16 cellular contexts compared by ENCODE assay signal in genomic region chr6:118980063-118980462, GRCh38. TPM values are rescaled to one million over a fixed set of nuclear protein-coding genes. Genes with fewer than 3 reads are reported as not detected.
DNase-seq lines count a peak whose midpoint lies in the region; ATAC-seq, FAIRE-seq and TF ChIP-seq lines count a peak whose summit lies in the region.
"Had no signal": no experiment of that assay in that cellular context is flagged by ENCODE, and none has a peak within 500 bp of the region (broad histone marks: within the 10 kb centered on the region; RNA-seq: fewer than 3 reads in every experiment).

No MANE protein-coding gene starts in this region.

- FAIRE-seq in K562 (lab: Jason Lieb, UNC) = no peak
- FAIRE-seq in kidney (lab: Jason Lieb, UNC) = no peak
- FAIRE-seq: GM12891 had no signal

- 84% methylated on average over 5 of the region's 5 CpGs for WGBS in K562 (ENCODE audit: insufficient coverage, low coverage, missing lambda C conversion rate)
- 45% methylated on average over 5 of the region's 5 CpGs for WGBS in right lobe of liver (ENCODE audit: insufficient coverage, low coverage, low lambda C conversion rate, missing lambda C conversion rate)

- H3K4me2 ChIP-seq in K562 (ENCODE audit: insufficient read depth, low read length) = no peak overlapping the region
- H3K4me2 ChIP-seq: PC-9 had no signal

- no TSS peak for BruUV-seq in K562 (replicated peaks; lab: Mats Ljungman, UMichigan)

- H3K4me3 ChIP-seq in K562 (no peak overlapping the region), right lobe of liver (no peak overlapping the region), kidney (ENCODE audit: low read length in 2 of 2) (no peak overlapping the region)
- H3K4me3 ChIP-seq: PC-9 had no signal

- TF ChIP-seq POLR2A in K562 (conservative IDR thresholded peaks at IDR 0.05) = no peak
- no peak for TF ChIP-seq POLR2A in right lobe of liver (IDR thresholded peaks at IDR 0.05)

- no peak for TF ChIP-seq RAD21 in K562 (CRISPR knock-in tag; conservative IDR thresholded peaks at IDR 0.05 in 1 of 2, IDR thresholded peaks at IDR 0.05 in 1 of 2)

- intact Hi-C loops in K562 (cut with micrococcal nuclease) (no loop called here), right lobe of liver (cut with DNase I) (no loop called here), kidney (cut with DNase I) (no loop called here)

- H3K79me2 ChIP-seq in K562 (ENCODE audit: control insufficient read depth, insufficient read depth, low read length) = no peaks in the 10 kb centered on the region

- H3K27me3 ChIP-seq in K562 (ENCODE audit: control insufficient read depth in 2 of 2, insufficient read depth in 2 of 2, low read length in 2 of 2) (no peaks in the 10 kb centered on the region), right lobe of liver (no peaks in the 10 kb centered on the region)
- H3K27me3 ChIP-seq: BE2C had no signal

- H3K36me3 ChIP-seq in K562 (ENCODE audit: control insufficient read depth, insufficient read depth, low read length) (peaks cover 11% of the 10 kb centered on the region; the same call in 2 of the 3 replicates), right lobe of liver (no peaks in the 10 kb centered on the region), kidney (ENCODE audit: control insufficient read depth in 1 of 2, insufficient read depth in 2 of 2, low read length in 2 of 2) (no peaks in the 10 kb centered on the region)
- H3K36me3 ChIP-seq: BE2C had no signal

- H3K9me3 ChIP-seq in K562 (replicated peaks; ENCODE audit: control insufficient read depth, insufficient read depth, low read depth, low read length) (no peaks in the 10 kb centered on the region), right lobe of liver (no peaks in the 10 kb centered on the region), kidney (ENCODE audit: control insufficient read depth in 1 of 2, low read length in 2 of 2) (no peaks in the 10 kb centered on the region)
- H3K9me3 ChIP-seq: BE2C had no signal

- no peak for TF ChIP-seq EP300 in K562 (IDR thresholded peaks at IDR 0.05; ENCODE audit: low read length)

- H4K20me1 ChIP-seq in K562 (replicated peaks; ENCODE audit: control insufficient read depth, insufficient read depth, low read length) = no peaks in the 10 kb centered on the region

- H3K4me1 ChIP-seq in K562 (replicated peaks in 1 of 2; ENCODE audit: control insufficient read depth in 2 of 2, insufficient read depth in 2 of 2, low read length in 2 of 2) = no peaks in the 10 kb centered on the region
- no peaks in the 10 kb centered on the region for H3K4me1 ChIP-seq in right lobe of liver
- no peaks in the 10 kb centered on the region for H3K4me1 ChIP-seq in kidney (ENCODE audit: control insufficient read depth in 1 of 2, insufficient read depth in 1 of 2, low read depth in 1 of 2, low read length in 2 of 2)
- H3K4me1 ChIP-seq: BE2C had no signal

- no peak for ATAC-seq in K562
- ATAC-seq in right lobe of liver = peak in 3 of 4 donors; percentile 35 to 64 (median 59)
- no peak for ATAC-seq in GM19395 (IDR thresholded peaks at IDR 0.05; ENCODE audit: unreplicated experiment)
- no peak for ATAC-seq in HG03280 (IDR thresholded peaks at IDR 0.05; ENCODE audit: unreplicated experiment)
- ATAC-seq: activated T-helper 17 cell treated with anti-CD3 and anti-CD28 coated beads, Interleukin-2, amount 50 U/mL, for 72 hours had no signal

- H3K9ac ChIP-seq in K562 (ENCODE audit: insufficient read depth in 1 of 2, low read depth in 2 of 2, low read length in 2 of 2) (no peak overlapping the region), kidney (ENCODE audit: low read length in 2 of 2) (no peak overlapping the region)

- no peak overlapping the region for H3K27ac ChIP-seq in K562 (ENCODE audit: extremely low read depth, low read depth, low read length)
- no peak overlapping the region for H3K27ac ChIP-seq in right lobe of liver
- H3K27ac ChIP-seq in kidney (ENCODE audit: low read depth in 2 of 2, low read length in 2 of 2) = no peak overlapping the region
- H3K27ac ChIP-seq: PC-9 had no signal

- TF ChIP-seq CTCF in K562 (IDR thresholded peaks at IDR 0.05 in 2 of 3, conservative IDR thresholded peaks at IDR 0.05 in 1 of 3; ENCODE audit: insufficient read depth in 2 of 3, low read depth in 1 of 3, low read length in 3 of 3) = no peak
- TF ChIP-seq CTCF in right lobe of liver (IDR thresholded peaks at IDR 0.05) = no peak
- no peak for TF ChIP-seq CTCF in kidney (IDR thresholded peaks at IDR 0.05; ENCODE audit: borderline replicate concordance, extremely low read depth, insufficient read depth)

- in situ Hi-C loops in K562 (cut with MboI) = no loop called here

- DNase-seq in CD1c-positive myeloid dendritic cell (ENCODE audit: extremely low spot score) = peak; percentile 28
- peak; percentile 9 to 12 for DNase-seq in Kasumi-1 (lab: John Stamatoyannopoulos, UW)
- no peak for DNase-seq in K562 (ENCODE audit: extremely low read depth in 1 of 4, low spot score in 3 of 4)
- peak; percentile 42 to 64 (median 59) for DNase-seq in right lobe of liver
- no peak for DNase-seq in kidney
- DNase-seq in T-helper 9 cell = no peak
- DNase-seq: BE2C, DND-41, glutamatergic neuron, Karpas-422, NCI-H2107, PC-9 had no signal

- no peak overlapping the region for H2AFZ ChIP-seq in K562 (ENCODE audit: low read depth, low read length)
- H2AFZ ChIP-seq: PC-9 had no signal

- POLR2A ChIA-PET in K562 (lab: Yijun Ruan, JAX) = interaction anchor here (0.7 kb wide), 1 partner anchor 10 kb away, joined by 3 read pairs; no protein-coding TSS in a partner anchor

- H3K9me1 ChIP-seq in K562 (ENCODE audit: control insufficient read depth, insufficient read depth, low read length) = no peaks in the 10 kb centered on the region

- CTCF ChIA-PET in K562 (lab: Yijun Ruan, JAX; ENCODE audit: low intra/inter-chr PET ratio) = no interaction called here

TF ChIP-seq in K562, 482 proteins besides CTCF, POLR2A, EP300 and RAD21 (continues in another document):
- TF ChIP-seq RERE (CRISPR knock-in tag; IDR thresholded peaks at IDR 0.05; ENCODE audit: borderline replicate concordance) (no peak), BDP1 (IDR thresholded peaks at IDR 0.05; ENCODE audit: insufficient read depth, insufficient read length) (no peak), BCL6 (CRISPR knock-in tag; IDR thresholded peaks at IDR 0.05) (no peak), ZNF75A (CRISPR knock-in tag; IDR thresholded peaks at IDR 0.05) (no peak)

RNA-seq across cellular contexts. Expression of gene MCM9, which starts 45.1 kb away (rescaled TPM):
- 53.3 and 93.6 TPM in 2 replicates for total RNA-seq in K562 (2011; cell fraction: chromatin; rRNA removed; ENCODE audit: low replicate concordance)
- total RNA-seq in K562 (2011; cell fraction: nucleolus; rRNA removed) = 21.1 and 21.2 TPM in 2 replicates
- 36.7 and 42.6 TPM in 2 replicates for total RNA-seq in K562 (2011; cell fraction: nucleoplasm; rRNA removed)
- total RNA-seq in K562 (2014; rRNA removed) = 8.2 and 8.6 TPM in 2 replicates
- total RNA-seq in K562 (2014; rRNA removed; fragmentation: Illumina TruSeq; extraction: Trizol) = 16.7 and 18.2 TPM in 2 replicates
- total RNA-seq in K562 (2015; rRNA removed; fragmentation: Illumina TruSeq; extraction: Trizol) = 13.7 and 16.3 TPM in 2 replicates
- total RNA-seq in K562 (2021) = 13.1 and 16.7 TPM in 2 replicates
- 9.9 and 13.1 TPM in 2 replicates for polyA plus RNA-seq in K562 (2011; rRNA removed)
- 2.1 and 4.2 TPM in 2 replicates for polyA plus RNA-seq in K562 (2011; cell fraction: cytosol; rRNA removed)
- 20.1 and 22.3 TPM in 2 replicates for polyA plus RNA-seq in K562 (2011; cell fraction: nucleus; rRNA removed)
- polyA plus RNA-seq in K562 (2012) = 8.9 and 10.5 TPM in 2 replicates
- polyA plus RNA-seq in K562 (2014; fragmentation: Illumina TruSeq; extraction: Trizol) = 10.3 and 11.6 TPM in 2 replicates
- 1 to 10 TPM; 4.8 to 5.8 TPM for polyA plus RNA-seq in K562 (2014; fragmentation: Nextera tagmentation; extraction: Ambion mirVana)
- polyA plus RNA-seq in K562 (2014; rRNA removed) = 9.1 and 10.7 TPM in 2 replicates
- polyA minus RNA-seq in K562 (2011; rRNA and poly(A)+ RNA removed) = 29.3 and 32.8 TPM in 2 replicates
- 8.1 and 10.8 TPM in 2 replicates for polyA minus RNA-seq in K562 (2011; cell fraction: cytosol; rRNA and poly(A)+ RNA removed)
- polyA minus RNA-seq in K562 (2011; cell fraction: nucleus; rRNA and poly(A)+ RNA removed) = 27.1 and 35.7 TPM in 2 replicates
- total RNA-seq in right lobe of liver = 1 to 10 TPM; 4.3 to 7.6 (median 6.9) TPM
- 25.9 TPM for total RNA-seq in kidney
- 4.8 TPM for polyA plus RNA-seq in kidney (ENCODE audit: insufficient read depth, low read depth, low replicate concordance)

Comparison
In these comparisons a context has a peak if more than half of its experiments do, and no peak if none do; other contexts are left out.
1. DNase-seq: peak in CD1c-positive myeloid dendritic cell (single experiment), Kasumi-1 (2 of 2) and right lobe of liver (3 of 3); none in K562 (0 of 4), kidney (single experiment) and T-helper 9 cell (single experiment).
2. ATAC-seq: peak in right lobe of liver (3 of 4); none in K562 (single experiment), GM19395 (single experiment) and HG03280 (single experiment).